ENCODE assay signal across 16 cellular contexts in the genomic region with DNA sequence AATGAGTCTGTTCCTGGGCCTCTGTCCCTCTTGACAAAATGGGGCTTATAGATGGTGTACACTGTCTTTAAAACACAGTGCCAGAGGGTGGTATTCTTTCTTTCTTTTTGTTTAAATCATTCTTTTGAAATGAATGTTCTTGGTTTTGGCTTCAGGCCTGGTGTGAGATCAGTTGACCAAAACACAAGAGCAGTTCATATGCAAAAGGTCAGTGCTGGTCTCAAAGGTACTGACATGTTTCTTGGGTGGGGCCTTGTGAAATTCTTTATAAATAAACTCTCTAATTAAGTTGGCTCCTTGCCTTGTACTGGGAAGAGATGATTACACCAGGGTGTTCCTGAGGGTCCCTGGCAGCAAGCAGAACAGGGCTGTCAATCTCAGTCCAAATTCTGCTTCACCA.
A peak's percentile ranks its signal among the peaks of the same experiment; 100 is the strongest.
DNase-seq lines count a peak whose midpoint lies in the region; ATAC-seq and TF ChIP-seq lines count a peak whose summit lies in the region.
"Had no signal": no experiment of that assay in that cellular context is flagged by ENCODE, and none has a peak within 500 bp of the region (broad histone marks: within the 10 kb centered on the region; RNA-seq: fewer than 3 reads in every experiment).

No MANE protein-coding gene starts in this region.

- no peak overlapping the region for H3K9ac ChIP-seq in fibroblast of lung (ENCODE audit: insufficient read depth, low read length)
- peak overlapping the region; percentile 63 for H3K9ac ChIP-seq in mesenchymal stem cell (ENCODE audit: low read length)

- no peak overlapping the region for H4K8ac ChIP-seq in mesenchymal stem cell (ENCODE audit: low read length)

- H3K4ac ChIP-seq in mesenchymal stem cell (ENCODE audit: low read depth in 1 of 2, low read length in 2 of 2): no peak overlapping the region

- no peaks in the 10 kb centered on the region for H3K79me1 ChIP-seq in mesenchymal stem cell (replicated peaks; ENCODE audit: low read length, poor library complexity, severe bottlenecking)

- H3K4me3 Mint-ChIP-seq in activated CD8-positive, alpha-beta T cell treated with anti-CD3 and anti-CD28 coated beads for 36 hours: no peak overlapping the region
- H3K4me3 Mint-ChIP-seq: activated CD4-positive, alpha-beta T cell treated with anti-CD3 and anti-CD28 coated beads, Interleukin-2, amount 10 ng/mL, durations not matched to agents 24 days and 14 days had no signal

- H3K79me2 ChIP-seq in ACC112 (ENCODE audit: control insufficient read depth, insufficient read depth, low read length, unreplicated experiment) (no peaks in the 10 kb centered on the region), fibroblast of lung (ENCODE audit: control insufficient read depth, insufficient read depth, low read length) (no peaks in the 10 kb centered on the region)

- no peaks in the 10 kb centered on the region for H4K20me1 ChIP-seq in fibroblast of lung (ENCODE audit: control insufficient read depth, extremely low read depth, insufficient read depth, low read length)

- peaks cover 3% of the 10 kb centered on the region for H3K9me3 Mint-ChIP-seq in activated CD8-positive, alpha-beta T cell treated with anti-CD3 and anti-CD28 coated beads for 36 hours
- H3K9me3 Mint-ChIP-seq: activated CD4-positive, alpha-beta T cell treated with anti-CD3 and anti-CD28 coated beads, Interleukin-2, amount 10 ng/mL, durations not matched to agents 24 days and 14 days had no signal

- H3K4me3 ChIP-seq in ACC112 (ENCODE audit: low read depth, low read length) (no peak overlapping the region), fibroblast of lung (replicated peaks in 1 of 4; ENCODE audit: control extremely low read depth in 1 of 4, insufficient read depth in 1 of 4, low read depth in 3 of 4, low read length in 4 of 4) (no peak overlapping the region), mesenchymal stem cell (ENCODE audit: insufficient read depth in 1 of 2, low read depth in 1 of 2, low read length in 2 of 2) (peak overlapping the region in 1 of 2 experiments; percentile 10)
- H3K4me3 ChIP-seq: lung had no signal

- no peak overlapping the region for H3K14ac ChIP-seq in mesenchymal stem cell (ENCODE audit: low read length in 2 of 2)

- H2AK5ac ChIP-seq in mesenchymal stem cell (ENCODE audit: low read length, severe bottlenecking): no peak overlapping the region

- no peak overlapping the region for H3K18ac ChIP-seq in mesenchymal stem cell (ENCODE audit: low read depth in 1 of 2, low read length in 2 of 2)

- H3K23ac ChIP-seq in mesenchymal stem cell (ENCODE audit: low read length in 2 of 2): no peak overlapping the region

- no peak overlapping the region for H2AFZ ChIP-seq in ACC112 (ENCODE audit: low read length, unreplicated experiment)
- no peak overlapping the region for H2AFZ ChIP-seq in fibroblast of lung (ENCODE audit: low read length)
- no peak overlapping the region for H2AFZ ChIP-seq in mesenchymal stem cell (ENCODE audit: low read depth, low read length)

- H3K27ac Mint-ChIP-seq in activated CD8-positive, alpha-beta T cell treated with anti-CD3 and anti-CD28 coated beads for 36 hours: no peak overlapping the region
- H3K27ac Mint-ChIP-seq: activated CD4-positive, alpha-beta T cell treated with anti-CD3 and anti-CD28 coated beads, Interleukin-2, amount 10 ng/mL, durations not matched to agents 24 days and 14 days had no signal

- no peak overlapping the region for H2BK15ac ChIP-seq in mesenchymal stem cell (ENCODE audit: low read depth, poor library complexity, severe bottlenecking)

- peaks cover 1% of the 10 kb centered on the region for H3K27me3 Mint-ChIP-seq in activated CD8-positive, alpha-beta T cell treated with anti-CD3 and anti-CD28 coated beads for 36 hours
- H3K27me3 Mint-ChIP-seq: activated CD4-positive, alpha-beta T cell treated with anti-CD3 and anti-CD28 coated beads, Interleukin-2, amount 10 ng/mL, durations not matched to agents 24 days and 14 days had no signal

- no peak for ATAC-seq in activated CD8-positive, alpha-beta T cell treated with anti-CD3 and anti-CD28 coated beads for 36 hours

- DNase-seq in LHCN-M2 (ENCODE audit: low read depth): peak; percentile 10
- peak; percentile 72 to 96 for DNase-seq in fibroblast of lung (ENCODE audit: low read depth in 2 of 2)
- no peak for DNase-seq in mesenchymal stem cell
- no peak for DNase-seq in activated effector memory CD4-positive, alpha-beta T cell treated with anti-CD3 and anti-CD28 coated beads, Interleukin-2, amount 50 U/mL, for 16 hours
- no peak for DNase-seq in activated CD8-positive, alpha-beta T cell treated with anti-CD3 and anti-CD28 coated beads for 36 hours
- no peak for DNase-seq in C1 segment of cervical spinal cord (lab: John Stamatoyannopoulos, UW)
- DNase-seq in epidermal melanocyte (ENCODE audit: insufficient read length, low spot score): no peak
- DNase-seq: activated CD4-positive, alpha-beta T cell treated with anti-CD3 and anti-CD28 coated beads, Interleukin-2, amount 10 ng/mL, durations not matched to agents 24 days and 14 days; AML-193; aorta; effector CD4-positive, alpha-beta T cell; NCI-H187; NCI-H524 treated with DMSO at 0.1 percent for 48 hours; T-helper 2 cell had no signal

- intact Hi-C loops in activated CD8-positive, alpha-beta T cell treated with anti-CD3 and anti-CD28 coated beads for 36 hours (cut with micrococcal nuclease): no loop called here

- H2BK120ac ChIP-seq in mesenchymal stem cell (ENCODE audit: low read depth, low read length): no peak overlapping the region

- H3K4me2 ChIP-seq in fibroblast of lung (ENCODE audit: extremely low read depth, insufficient read depth, low read length) (peak overlapping the region; percentile 5), mesenchymal stem cell (ENCODE audit: low read length, poor library complexity, severe bottlenecking) (no peak overlapping the region)

- H3K27ac ChIP-seq in ACC112 (ENCODE audit: low read depth, low read length) (peak overlapping the region; percentile 79), fibroblast of lung (ENCODE audit: insufficient read depth, low read length) (no peak overlapping the region), mesenchymal stem cell (ENCODE audit: low read length, poor library complexity, severe bottlenecking) (no peak overlapping the region)

- no peaks in the 10 kb centered on the region for H3K4me1 Mint-ChIP-seq in activated CD8-positive, alpha-beta T cell treated with anti-CD3 and anti-CD28 coated beads for 36 hours (ENCODE audit: low read depth)
- H3K4me1 Mint-ChIP-seq: activated CD4-positive, alpha-beta T cell treated with anti-CD3 and anti-CD28 coated beads, Interleukin-2, amount 10 ng/mL, durations not matched to agents 24 days and 14 days had no signal

- H4K91ac ChIP-seq in mesenchymal stem cell (ENCODE audit: low read length): no peak overlapping the region

- H3K9me3 ChIP-seq in fibroblast of lung (ENCODE audit: control insufficient read depth, insufficient read depth, low read depth, low read length) (no peaks in the 10 kb centered on the region), mesenchymal stem cell (ENCODE audit: control insufficient read depth, low read length) (peaks cover 20% of the 10 kb centered on the region)

- H2BK12ac ChIP-seq in mesenchymal stem cell (ENCODE audit: low read length in 2 of 2): peak overlapping the region; percentile 48 to 82

- H3K4me1 ChIP-seq in ACC112 (ENCODE audit: control insufficient read depth, insufficient read depth, low read length, unreplicated experiment): peaks cover 23% of the 10 kb centered on the region
- H3K4me1 ChIP-seq in fibroblast of lung (ENCODE audit: control insufficient read depth, extremely low read depth, insufficient read depth, low read length): peaks cover 12% of the 10 kb centered on the region
- no peaks in the 10 kb centered on the region for H3K4me1 ChIP-seq in mesenchymal stem cell (ENCODE audit: control insufficient read depth, insufficient read depth, low read depth, low read length)

- TF ChIP-seq CTCF in fibroblast of lung (conservative IDR thresholded peaks at IDR 0.05 in 1 of 2, IDR thresholded peaks at IDR 0.05 in 1 of 2; ENCODE audit: low read depth in 1 of 2, low read length in 2 of 2): no peak
- no peak for TF ChIP-seq CTCF in activated CD8-positive, alpha-beta T cell treated with anti-CD3 and anti-CD28 coated beads for 36 hours (IDR thresholded peaks at IDR 0.05)

- H3K27me3 ChIP-seq in ACC112 (ENCODE audit: insufficient read depth, low read length) (no peaks in the 10 kb centered on the region), fibroblast of lung (ENCODE audit: control insufficient read depth, insufficient read depth, low read length) (no peaks in the 10 kb centered on the region), mesenchymal stem cell (ENCODE audit: control insufficient read depth in 1 of 2, insufficient read depth in 1 of 2, low read length in 2 of 2) (no peaks in the 10 kb centered on the region)

- H2BK5ac ChIP-seq in mesenchymal stem cell (ENCODE audit: low read depth, low read length, poor library complexity, severe bottlenecking): no peak overlapping the region

- no peaks in the 10 kb centered on the region for H3K36me3 Mint-ChIP-seq in activated CD8-positive, alpha-beta T cell treated with anti-CD3 and anti-CD28 coated beads for 36 hours (ENCODE audit: low read depth)

- POLR2A ChIA-PET in activated CD8-positive, alpha-beta T cell treated with anti-CD3 and anti-CD28 coated beads for 36 hours (lab: Charles Lee): no interaction called here

- CTCF ChIA-PET in activated CD8-positive, alpha-beta T cell treated with anti-CD3 and anti-CD28 coated beads for 36 hours (lab: Charles Lee): no interaction called here

- H3K36me3 ChIP-seq in ACC112 (ENCODE audit: insufficient read depth, low read length) (no peaks in the 10 kb centered on the region), fibroblast of lung (ENCODE audit: control insufficient read depth, insufficient read depth, low read length) (no peaks in the 10 kb centered on the region), mesenchymal stem cell (ENCODE audit: control insufficient read depth in 1 of 2, insufficient read depth in 2 of 2, low read depth in 1 of 2, low read length in 2 of 2) (no peaks in the 10 kb centered on the region)

Comparison
In these comparisons a context has a peak if more than half of its experiments do, and no peak if none do; other contexts are left out.
1. DNase-seq: peak in LHCN-M2 (single experiment) and fibroblast of lung (2 of 2); none in mesenchymal stem cell (single experiment), activated effector memory CD4-positive, alpha-beta T cell treated with anti-CD3 and anti-CD28 coated beads, Interleukin-2, amount 50 U/mL, for 16 hours (single experiment), activated CD8-positive, alpha-beta T cell treated with anti-CD3 and anti-CD28 coated beads for 36 hours (single experiment), C1 segment of cervical spinal cord (0 of 14) and epidermal melanocyte (single experiment).